27 cellular contexts compared by ENCODE assay signal in the genomic region with DNA sequence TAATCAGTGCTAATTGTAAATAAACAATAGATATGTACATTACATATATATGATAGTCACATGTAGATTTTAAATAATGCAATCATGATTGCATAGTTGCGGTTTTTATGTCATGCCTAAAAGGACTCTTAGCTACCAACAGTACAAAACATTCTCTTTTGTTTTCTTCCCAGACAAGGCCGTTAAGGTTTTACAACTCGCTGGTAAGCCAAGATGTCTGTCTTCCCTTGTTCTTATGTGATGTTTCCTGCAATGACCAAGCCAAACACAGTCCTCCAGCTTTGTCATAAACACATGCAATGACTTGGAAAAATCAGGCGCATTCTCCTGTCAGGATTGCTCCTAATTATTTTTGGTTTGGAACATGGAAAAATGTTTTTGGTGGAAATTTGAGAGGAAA.
"Had no signal": no experiment of that assay in that cellular context is flagged by ENCODE, and none has a peak within 500 bp of the region (broad histone marks: within the 10 kb centered on the region; RNA-seq: fewer than 3 reads in every experiment).

No MANE protein-coding gene starts in this region.

- ATAC-seq: activated T-cell treated with anti-CD3 and anti-CD28 coated beads, Interleukin-2, amount 50 U/mL, for 72 hours had no signal

- DNase-seq: activated B cell treated with CpG ODN at 0.5 μM for 24 hours; activated CD4-positive, alpha-beta memory T cell treated with anti-CD3 and anti-CD28 coated beads for 36 hours; activated CD4-positive, alpha-beta T cell treated with anti-CD3 and anti-CD28 coated beads, Interleukin-2, amount 10 ng/mL, durations not matched to agents 7 days and 5 days; activated CD8-positive, alpha-beta memory T cell treated with anti-CD3 and anti-CD28 coated beads for 24 hours; activated gamma-delta T cell treated with Interleukin-2 at 50 U/mL for 16 hours; activated naive CD4-positive, alpha-beta T cell treated with anti-CD3 and anti-CD28 coated beads, Interleukin-2, amount 10 ng/mL, durations not matched to agents 7 days and 5 days; activated naive CD8-positive, alpha-beta T cell treated with anti-CD3 and anti-CD28 coated beads, Interleukin-2, amount 10 ng/mL, durations not matched to agents 7 days and 5 days; activated T-cell treated with anti-CD3 and anti-CD28 coated beads, Interleukin-2, amount 50 U/mL, for 72 hours; adrenal gland; anterior cingulate cortex; Kasumi-1; KBM-7; NCI-H1048; NCI-H1417 treated with DMSO at 0.1 percent for 48 hours; NCI-H1694; NCI-H2029; NCI-H2107; NCI-H2171 treated with DMSO at 0.1 percent for 48 hours; NCI-H226; NCI-H526 treated with DMSO at 0.1 percent for 48 hours; NCI-H82; OCI-M1; Peyer's patch; Right ventricle myocardium superior; SJCRH30; SK-N-SH had no signal

- H3K9me3 ChIP-seq: adrenal gland, Peyer's patch, SJCRH30, SK-N-SH had no signal

- H3K36me3 ChIP-seq: adrenal gland, Peyer's patch, SJCRH30 had no signal

- H3K9me2 ChIP-seq: SK-N-SH had no signal

- H3K9ac ChIP-seq: SK-N-SH had no signal

- H3K4me3 ChIP-seq: adrenal gland, Peyer's patch, SJCRH30 had no signal

- H3K27me3 ChIP-seq: adrenal gland, Peyer's patch, SJCRH30 had no signal

- H3K4me1 ChIP-seq: adrenal gland, Peyer's patch, SJCRH30 had no signal

- H3K4me2 ChIP-seq: SK-N-SH had no signal

- H3K27ac ChIP-seq: adrenal gland, Peyer's patch, RWPE1, SJCRH30 had no signal
